In the genomic region with DNA sequence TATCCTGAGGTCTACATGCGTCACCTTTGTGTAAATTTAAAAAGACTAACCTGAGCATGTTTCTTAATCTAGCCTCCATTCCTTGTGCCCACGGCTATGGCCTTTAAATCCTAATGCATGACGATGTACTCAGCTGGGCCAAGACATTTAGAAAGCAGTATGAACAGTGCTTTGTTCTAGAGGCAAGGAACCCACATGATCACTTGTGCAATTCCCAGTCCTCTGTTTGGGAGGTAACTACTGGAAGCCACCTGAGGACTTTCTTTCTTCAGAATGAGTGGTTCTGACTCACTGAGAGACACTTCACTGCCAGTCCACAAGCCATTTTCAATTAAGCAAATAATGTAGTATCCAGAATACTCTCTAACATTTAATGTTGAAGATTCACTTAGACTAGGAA, we compare ENCODE assay signal across 35 cellular contexts.
A peak's percentile ranks its signal among the peaks of the same experiment; 100 is the strongest.
DNase-seq lines count a peak whose midpoint lies in the region; ATAC-seq and TF ChIP-seq lines count a peak whose summit lies in the region.
"Had no signal": no experiment of that assay in that cellular context is flagged by ENCODE, and none has a peak within 500 bp of the region (broad histone marks: within the 10 kb centered on the region; RNA-seq: fewer than 3 reads in every experiment).

No MANE protein-coding gene starts in this region.

- no peaks in the 10 kb centered on the region for H3K27me3 Mint-ChIP-seq in activated T-helper 17 cell treated with anti-CD3 and anti-CD28 coated beads, Interleukin-2, amount 50 U/mL, for 72 hours
- H3K27me3 Mint-ChIP-seq: activated naive CD8-positive, alpha-beta T cell treated with anti-CD3 and anti-CD28 coated beads, Interleukin-2, amount 50 U/mL, for 24 hours had no signal

- no peaks in the 10 kb centered on the region for H3K9me3 ChIP-seq in lung (ENCODE audit: control insufficient read depth in 2 of 2, insufficient read depth in 1 of 2, low read length in 1 of 2)
- H3K9me3 ChIP-seq: HAP-1, heart left ventricle, testis had no signal

- no peaks in the 10 kb centered on the region for H3K36me3 Mint-ChIP-seq in activated T-helper 17 cell treated with anti-CD3 and anti-CD28 coated beads, Interleukin-2, amount 50 U/mL, for 72 hours (ENCODE audit: low read depth)

- peak; percentile 46 for ATAC-seq in activated T-helper 17 cell treated with anti-CD3 and anti-CD28 coated beads, Interleukin-2, amount 50 U/mL, for 72 hours (replicated peaks)
- ATAC-seq in esophagus mucosa (peak; percentile 79), lung (ENCODE audit: insufficient read depth, low FRiP score) (peak; percentile 48), GM21447 (IDR thresholded peaks at IDR 0.05; ENCODE audit: unreplicated experiment) (no peak)
- ATAC-seq: activated naive CD8-positive, alpha-beta T cell treated with anti-CD3 and anti-CD28 coated beads, Interleukin-2, amount 50 U/mL, for 24 hours; heart left ventricle; stimulated activated naive CD8-positive, alpha-beta T cell treated with anti-CD3 and anti-CD28 coated beads, Interleukin-15, Interleukin-2, amounts not matched to agents 100 U/mL and 50 U/mL, for 24 hours had no signal

- H3K4me1 Mint-ChIP-seq in activated T-helper 17 cell treated with anti-CD3 and anti-CD28 coated beads, Interleukin-2, amount 50 U/mL, for 72 hours: peaks cover 33% of the 10 kb centered on the region
- H3K4me1 Mint-ChIP-seq: nephron progenitor cell had no signal

- no peak overlapping the region for H3K4me3 Mint-ChIP-seq in activated T-helper 17 cell treated with anti-CD3 and anti-CD28 coated beads, Interleukin-2, amount 50 U/mL, for 72 hours
- H3K4me3 Mint-ChIP-seq: activated naive CD8-positive, alpha-beta T cell treated with anti-CD3 and anti-CD28 coated beads, Interleukin-2, amount 50 U/mL, for 24 hours; nephron progenitor cell had no signal

- H3K9me3 Mint-ChIP-seq in activated T-helper 17 cell treated with anti-CD3 and anti-CD28 coated beads, Interleukin-2, amount 50 U/mL, for 72 hours: no peaks in the 10 kb centered on the region
- H3K9me3 Mint-ChIP-seq: activated naive CD8-positive, alpha-beta T cell treated with anti-CD3 and anti-CD28 coated beads, Interleukin-2, amount 50 U/mL, for 24 hours; nephron progenitor cell had no signal

- H3K4me3 ChIP-seq in lung: no peak overlapping the region
- H3K4me3 ChIP-seq: HAP-1, heart left ventricle, smooth muscle cell, testis had no signal

- TF ChIP-seq CTCF in lung (IDR thresholded peaks at IDR 0.05; ENCODE audit: control extremely low read depth, extremely low read depth): no peak

- H3K4me1 ChIP-seq in lung (ENCODE audit: control insufficient read depth in 2 of 2, insufficient read depth in 2 of 2, low read length in 2 of 2): peaks cover 0 to 3% of the 10 kb centered on the region in 2 donors
- H3K4me1 ChIP-seq: HAP-1, testis had no signal

- H3K27ac ChIP-seq in lung (ENCODE audit: low read depth in 1 of 2, low read length in 1 of 2): no peak overlapping the region
- H3K27ac ChIP-seq: heart left ventricle, HL-60, testis had no signal

- 92 to 93% methylated on average over 3 of the region's 3 CpGs for WGBS in lung, 2 donors

- no peaks in the 10 kb centered on the region for H3K27me3 ChIP-seq in lung (ENCODE audit: control insufficient read depth, insufficient read depth)
- H3K27me3 ChIP-seq: heart left ventricle, testis had no signal

- DNase-seq in DMS79 treated with DMSO at 0.1 percent for 48 hours (lab: John Stamatoyannopoulos, UW) (peak; percentile 15), DMS79 (lab: John Stamatoyannopoulos, UW) (no peak), lung (ENCODE audit: low spot score) (no peak), NCI-H2227 treated with DMSO at 0.1 percent for 48 hours (lab: John Stamatoyannopoulos, UW) (no peak), NCI-H774 (lab: John Stamatoyannopoulos, UW) (no peak)
- DNase-seq: 8988T; activated CD4-positive, alpha-beta T cell treated with anti-CD3 and anti-CD28 coated beads for 4 hours; activated CD8-positive, alpha-beta memory T cell treated with anti-CD3 and anti-CD28 coated beads for 24 hours; activated gamma-delta T cell treated with Interleukin-2 at 50 U/mL for 16 hours; activated naive CD8-positive, alpha-beta T cell treated with anti-CD3 and anti-CD28 coated beads, Interleukin-2, amount 50 U/mL, for 24 hours; Calu3; central memory CD4-positive, alpha-beta T cell; cortex of kidney; effector memory CD4-positive, alpha-beta T cell; EL; foreskin fibroblast; heart left ventricle; kidney; NCI-H1417; NCI-H2081 treated with DMSO at 0.1 percent for 48 hours; NCI-H446; NCI-H82; nephron progenitor cell; retina; SIG-M5; stimulated activated CD4-positive, alpha-beta T cell treated with anti-CD3 and anti-CD28 coated beads, Interleukin-1b, Interleukin-23, amount 100 ng/mL, for 48 hours; stimulated activated naive CD8-positive, alpha-beta T cell treated with anti-CD3 and anti-CD28 coated beads, Interleukin-15, Interleukin-2, amounts not matched to agents 100 U/mL and 50 U/mL, for 24 hours; SW 1271; testis had no signal

- no peaks in the 10 kb centered on the region for H3K36me3 ChIP-seq in lung (ENCODE audit: control insufficient read depth in 2 of 2, insufficient read depth in 2 of 2, low read length in 2 of 2)
- H3K36me3 ChIP-seq: HAP-1, heart left ventricle had no signal

- H3K27ac Mint-ChIP-seq in activated T-helper 17 cell treated with anti-CD3 and anti-CD28 coated beads, Interleukin-2, amount 50 U/mL, for 72 hours: no peak overlapping the region
- H3K27ac Mint-ChIP-seq: activated naive CD8-positive, alpha-beta T cell treated with anti-CD3 and anti-CD28 coated beads, Interleukin-2, amount 50 U/mL, for 24 hours; nephron progenitor cell had no signal
